Comparison of ENCODE assay signal across 9 cellular contexts in the genomic region with DNA sequence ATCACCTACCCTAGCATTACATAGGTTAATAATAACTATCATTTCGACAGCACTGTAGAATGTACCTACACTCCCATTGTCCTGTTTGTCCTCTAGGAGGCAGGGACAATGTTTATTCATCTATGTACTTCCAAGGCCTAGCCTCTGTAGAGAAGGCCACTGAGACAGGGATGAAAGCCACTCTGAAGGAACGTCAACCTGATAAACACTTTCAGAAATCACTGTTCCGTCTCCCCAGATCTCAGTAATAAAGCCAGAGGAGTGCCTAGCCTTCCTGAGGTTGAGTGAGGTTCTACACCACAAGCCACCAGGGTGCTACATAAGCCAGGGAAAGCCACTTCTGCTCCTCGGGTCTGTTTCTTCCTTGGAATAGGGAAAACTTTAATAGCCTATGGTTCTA. TPM values are rescaled to one million over a fixed set of nuclear protein-coding genes. Genes with fewer than 3 reads are reported as not detected.
DNase-seq lines count a peak whose midpoint lies in the region; ATAC-seq and TF ChIP-seq lines count a peak whose summit lies in the region.
"Had no signal": no experiment of that assay in that cellular context is flagged by ENCODE, and none has a peak within 500 bp of the region (broad histone marks: within the 10 kb centered on the region; RNA-seq: fewer than 3 reads in every experiment).

No MANE protein-coding gene starts in this region.

- H3K36me3 Mint-ChIP-seq in osteocyte (ENCODE audit: unreplicated experiment) = no peaks in the 10 kb centered on the region

- TF ChIP-seq POLR2A in NB4 (IDR thresholded peaks at IDR 0.05; ENCODE audit: extremely low read depth, insufficient read length) = no peak

- H3K27ac Mint-ChIP-seq in osteocyte (ENCODE audit: unreplicated experiment) = no peak overlapping the region
- H3K27ac Mint-ChIP-seq: activated naive CD4-positive, alpha-beta T cell treated with anti-CD3 and anti-CD28 coated beads for 36 hours had no signal

- intact Hi-C loops in dorsolateral prefrontal cortex (cut with DNase I) = loop anchor here in 1 of 2 donors (2.0 to 5.0 kb wide), 3 partner anchors 43 to 268 kb away; a partner anchor contains a TSS

- H3K4me3 ChIP-seq in NB4 (ENCODE audit: low read depth, low read length) (no peak overlapping the region), dorsolateral prefrontal cortex (peak overlapping the region in 4 of 59 donors; percentile 3 to 88 (median 39))

- H3K27me3 ChIP-seq in dorsolateral prefrontal cortex = peaks cover 0 to 7% (median 0%) of the 10 kb centered on the region in 45 donors

- H3K4me1 Mint-ChIP-seq in osteocyte (ENCODE audit: unreplicated experiment) = peaks cover 5% of the 10 kb centered on the region

- H3K9me3 Mint-ChIP-seq in osteocyte (ENCODE audit: unreplicated experiment) = no peaks in the 10 kb centered on the region
- H3K9me3 Mint-ChIP-seq: activated naive CD4-positive, alpha-beta T cell treated with anti-CD3 and anti-CD28 coated beads for 36 hours had no signal

- no peak overlapping the region for H3K27ac ChIP-seq in dorsolateral prefrontal cortex

- H3K27me3 Mint-ChIP-seq in osteocyte (ENCODE audit: unreplicated experiment) = no peaks in the 10 kb centered on the region

- ATAC-seq in HG03565 (IDR thresholded peaks at IDR 0.05; ENCODE audit: unreplicated experiment) = no peak

- TF ChIP-seq CTCF in NB4 (IDR thresholded peaks at IDR 0.05; ENCODE audit: low read depth, low read length) = no peak
- peak in 29 of 56 donors; percentile 7 to 55 (median 25) for TF ChIP-seq CTCF in dorsolateral prefrontal cortex (IDR thresholded peaks at IDR 0.05 in 54 of 56, conservative IDR thresholded peaks at IDR 0.05 in 2 of 56; ENCODE audit: low read depth in 1 of 56, partially characterized antibody in 56 of 56)
- peak; percentile 32 for TF ChIP-seq CTCF in osteocyte (IDR thresholded peaks at IDR 0.05)

- peak; percentile 54 for DNase-seq in ELR (ENCODE audit: low read depth)
- DNase-seq in NB4 (ENCODE audit: low read depth) = peak; percentile 9
- no peak for DNase-seq in dorsolateral prefrontal cortex
- DNase-seq in osteocyte (ENCODE audit: extremely low spot score, unreplicated experiment) = no peak
- no peak for DNase-seq in NCI-H526 treated with DMSO at 0.1 percent for 48 hours (lab: John Stamatoyannopoulos, UW)
- DNase-seq in activated CD4-positive, alpha-beta T cell treated with anti-CD3 and anti-CD28 coated beads, Interleukin-2, amount 50 U/mL, for 4 hours = no peak
- DNase-seq: activated naive CD4-positive, alpha-beta T cell treated with anti-CD3 and anti-CD28 coated beads for 36 hours; stimulated activated CD4-positive, alpha-beta T cell treated with anti-CD3 and anti-CD28 coated beads, Interleukin-2, amount 100 ng/mL, for 24 hours had no signal

- no peak overlapping the region for H3K4me3 Mint-ChIP-seq in osteocyte (ENCODE audit: unreplicated experiment)

RNA-seq across cellular contexts. Expression of a gene that starts 44.8 kb away (rescaled TPM):
- 10 to 100 TPM in 119 of 120 experiments, 1 to 10 TPM in 1; 8.8 to 27.8 (median 19.1) TPM for total RNA-seq in dorsolateral prefrontal cortex
- 1.6 and 2.1 TPM in 2 replicates for total RNA-seq in osteocyte
- total RNA-seq: activated naive CD4-positive, alpha-beta T cell treated with anti-CD3 and anti-CD28 coated beads for 36 hours had no signal

Comparison
In these comparisons a context has a peak if more than half of its experiments do, and no peak if none do; other contexts are left out.
1. DNase-seq: peak in ELR (single experiment) and NB4 (single experiment); none in dorsolateral prefrontal cortex (0 of 10), osteocyte (single experiment), NCI-H526 treated with DMSO at 0.1 percent for 48 hours (single experiment) and activated CD4-positive, alpha-beta T cell treated with anti-CD3 and anti-CD28 coated beads, Interleukin-2, amount 50 U/mL, for 4 hours (0 of 2).